In genomic region chr13:20320885-20321284, GRCh38 we compare ENCODE assay signal across 25 cellular contexts.
DNase-seq lines count a peak whose midpoint lies in the region; ATAC-seq, FAIRE-seq and TF ChIP-seq lines count a peak whose summit lies in the region.
"Had no signal": no experiment of that assay in that cellular context is flagged by ENCODE, and none has a peak within 500 bp of the region (broad histone marks: within the 10 kb centered on the region; RNA-seq: fewer than 3 reads in every experiment).

No MANE protein-coding gene starts in this region.

- H3K9me3 ChIP-seq in keratinocyte (ENCODE audit: control insufficient read depth, low read depth, low read length), result peaks cover 5% of the 10 kb centered on the region
- H3K9me3 ChIP-seq: BE2C had no signal

- H3K36me3 Mint-ChIP-seq in activated naive CD4-positive, alpha-beta T cell treated with anti-CD3 and anti-CD28 coated beads, Interleukin-2, amount 10 ng/mL, durations not matched to agents 7 days and 5 days, result no peaks in the 10 kb centered on the region
- H3K36me3 Mint-ChIP-seq in activated naive CD4-positive, alpha-beta T cell treated with anti-CD3 and anti-CD28 coated beads, Interleukin-2, amount 50 U/mL, for 72 hours, result peaks cover 9 to 14% of the 10 kb centered on the region in 2 donors

- TF ChIP-seq CTCF in keratinocyte (optimal IDR thresholded peaks at IDR 0.05 in 1 of 3, IDR thresholded peaks at IDR 0.05 in 1 of 3, conservative IDR thresholded peaks at IDR 0.05 in 1 of 3; ENCODE audit: extremely low read depth in 1 of 3, insufficient read depth in 2 of 3, low read length in 3 of 3), result no peak
- TF ChIP-seq CTCF in GM10248 (IDR thresholded peaks at IDR 0.05; ENCODE audit: control extremely low read depth, extremely low read depth, low read depth, missing control alignments), result no peak

- dilution Hi-C loops in keratinocyte (cut with MboI; ENCODE audit: extremely low pct_ligation_motif_present, low sequenced_read_pairs), result no loop called here

- H3K79me2 ChIP-seq in keratinocyte (ENCODE audit: control insufficient read depth, insufficient read depth, low read length), result no peaks in the 10 kb centered on the region

- H3K27ac Mint-ChIP-seq in activated naive CD4-positive, alpha-beta T cell treated with anti-CD3 and anti-CD28 coated beads, Interleukin-2, amount 10 ng/mL, durations not matched to agents 7 days and 5 days, result peak overlapping the region; percentile 15
- H3K27ac Mint-ChIP-seq in activated naive CD4-positive, alpha-beta T cell treated with anti-CD3 and anti-CD28 coated beads, Interleukin-2, amount 50 U/mL, for 72 hours, result no peak overlapping the region
- H3K27ac Mint-ChIP-seq: CD14-positive monocyte; CD4-positive, alpha-beta T cell; CD8-positive, alpha-beta memory T cell had no signal

- H2AFZ ChIP-seq in keratinocyte (ENCODE audit: control insufficient read depth, low read length), result peak overlapping the region; percentile 73

- POLR2A ChIA-PET in GM10248 (lab: Yijun Ruan, JAX), result no interaction called here

- peaks cover 38% of the 10 kb centered on the region for H3K27me3 Mint-ChIP-seq in activated naive CD4-positive, alpha-beta T cell treated with anti-CD3 and anti-CD28 coated beads, Interleukin-2, amount 10 ng/mL, durations not matched to agents 7 days and 5 days
- H3K27me3 Mint-ChIP-seq: CD4-positive, alpha-beta T cell had no signal

- H3K27ac ChIP-seq in keratinocyte (ENCODE audit: control insufficient read depth, insufficient read depth, low read length), result no peak overlapping the region
- H3K27ac ChIP-seq: 22Rv1; A549; BLaER1 treated with 17β-estradiol and CSF1 and Interleukin-3, amounts not matched to agents 10 nM and 100 nM had no signal

- no peak overlapping the region for H3K4me3 ChIP-seq in keratinocyte (ENCODE audit: control insufficient read depth in 2 of 3, extremely low read depth in 1 of 3, insufficient read depth in 2 of 3, low read depth in 1 of 3, low read length in 3 of 3)
- H3K4me3 ChIP-seq: A549; BLaER1 treated with 17β-estradiol and CSF1 and Interleukin-3, amounts not matched to agents 10 nM and 100 nM had no signal

- peak; percentile 17 for FAIRE-seq in keratinocyte (lab: Jason Lieb, UNC)
- FAIRE-seq: A549, D721Med, GM12891, GM18507, H54 had no signal

- H3K9me1 ChIP-seq in keratinocyte (ENCODE audit: control insufficient read depth, extremely low read depth, insufficient read depth, low read length), result no peaks in the 10 kb centered on the region

- CTCF ChIA-PET in activated naive CD4-positive, alpha-beta T cell treated with anti-CD3 and anti-CD28 coated beads, Interleukin-2, amount 10 ng/mL, durations not matched to agents 7 days and 5 days (lab: Charles Lee), result no interaction called here
- CTCF ChIA-PET in GM10248 (lab: Yijun Ruan, JAX), result no interaction called here

- H3K4me1 Mint-ChIP-seq in activated naive CD4-positive, alpha-beta T cell treated with anti-CD3 and anti-CD28 coated beads, Interleukin-2, amount 10 ng/mL, durations not matched to agents 7 days and 5 days, result no peaks in the 10 kb centered on the region
- H3K4me1 Mint-ChIP-seq: CD14-positive monocyte; CD8-positive, alpha-beta memory T cell had no signal

- DNase-seq in activated naive CD4-positive, alpha-beta T cell treated with anti-CD3 and anti-CD28 coated beads, Interleukin-2, amount 10 ng/mL, durations not matched to agents 7 days and 5 days, result no peak
- no peak for DNase-seq in activated naive CD4-positive, alpha-beta T cell treated with anti-CD3 and anti-CD28 coated beads, Interleukin-2, amount 50 U/mL, for 72 hours (ENCODE audit: low spot score in 2 of 2)
- DNase-seq in keratinocyte (ENCODE audit: low read depth, low spot score) (no peak), cardiac septum (ENCODE audit: low spot score) (no peak), GM10248 (ENCODE audit: extremely low spot score) (no peak)
- DNase-seq: ACHN; AML-193; BE2C; CD4-positive, alpha-beta T cell; CD8-positive, alpha-beta memory T cell; DMS 273 treated with DMSO at 0.1 percent for 48 hours; DMS79; EL; GDM1; GOT3; HCEC 1CT had no signal

- H3K4me3 Mint-ChIP-seq in activated naive CD4-positive, alpha-beta T cell treated with anti-CD3 and anti-CD28 coated beads, Interleukin-2, amount 10 ng/mL, durations not matched to agents 7 days and 5 days, result no peak overlapping the region
- H3K4me3 Mint-ChIP-seq: CD14-positive monocyte; CD4-positive, alpha-beta T cell; CD8-positive, alpha-beta memory T cell had no signal

- peak overlapping the region; percentile 28 for H3K4me2 ChIP-seq in keratinocyte (ENCODE audit: control insufficient read depth, extremely low read depth, insufficient read depth, low read depth, low read length)
- H3K4me2 ChIP-seq: A549; BLaER1 treated with 17β-estradiol and CSF1 and Interleukin-3, amounts not matched to agents 10 nM and 100 nM had no signal

- intact Hi-C loops in cardiac septum (cut with DNase I), result no loop called here

- no peaks in the 10 kb centered on the region for H3K27me3 ChIP-seq in keratinocyte (ENCODE audit: control insufficient read depth, extremely low read depth, insufficient read depth, low read length)
- H3K27me3 ChIP-seq: BLaER1 treated with 17β-estradiol and CSF1 and Interleukin-3, amounts not matched to agents 10 nM and 100 nM had no signal

- H3K9me3 Mint-ChIP-seq in activated naive CD4-positive, alpha-beta T cell treated with anti-CD3 and anti-CD28 coated beads, Interleukin-2, amount 10 ng/mL, durations not matched to agents 7 days and 5 days, result peaks cover 13% of the 10 kb centered on the region
- H3K9me3 Mint-ChIP-seq in activated naive CD4-positive, alpha-beta T cell treated with anti-CD3 and anti-CD28 coated beads, Interleukin-2, amount 50 U/mL, for 72 hours, result peaks cover 10 to 17% of the 10 kb centered on the region in 2 donors

- ATAC-seq in activated naive CD4-positive, alpha-beta T cell treated with anti-CD3 and anti-CD28 coated beads, Interleukin-2, amount 50 U/mL, for 72 hours, result no peak
- peak; percentile 88 for ATAC-seq in esophagus mucosa
- ATAC-seq: A549 had no signal

- H3K36me3 ChIP-seq in keratinocyte (ENCODE audit: control insufficient read depth in 2 of 2, extremely low read depth in 1 of 2, insufficient read depth in 2 of 2, low read length in 2 of 2), result no peaks in the 10 kb centered on the region
- H3K36me3 ChIP-seq: BE2C; BLaER1 treated with 17β-estradiol and CSF1 and Interleukin-3, amounts not matched to agents 10 nM and 100 nM had no signal

- H3K9ac ChIP-seq in keratinocyte (ENCODE audit: control insufficient read depth, extremely low read depth, insufficient read depth, low read length), result no peak overlapping the region
- H3K9ac ChIP-seq: BLaER1 treated with 17β-estradiol and CSF1 and Interleukin-3, amounts not matched to agents 10 nM and 100 nM had no signal

- peaks cover 8% of the 10 kb centered on the region for H3K4me1 ChIP-seq in keratinocyte (ENCODE audit: control insufficient read depth, extremely low read depth, insufficient read depth, low read length)
- H3K4me1 ChIP-seq: A549, BE2C had no signal

- H4K20me1 ChIP-seq in keratinocyte (ENCODE audit: control insufficient read depth, extremely low read depth, insufficient read depth, low read length), result no peaks in the 10 kb centered on the region
- H4K20me1 ChIP-seq: BLaER1 treated with 17β-estradiol and CSF1 and Interleukin-3, amounts not matched to agents 10 nM and 100 nM had no signal
